ENCODE assay signal across 19 cellular contexts in the genomic region with DNA sequence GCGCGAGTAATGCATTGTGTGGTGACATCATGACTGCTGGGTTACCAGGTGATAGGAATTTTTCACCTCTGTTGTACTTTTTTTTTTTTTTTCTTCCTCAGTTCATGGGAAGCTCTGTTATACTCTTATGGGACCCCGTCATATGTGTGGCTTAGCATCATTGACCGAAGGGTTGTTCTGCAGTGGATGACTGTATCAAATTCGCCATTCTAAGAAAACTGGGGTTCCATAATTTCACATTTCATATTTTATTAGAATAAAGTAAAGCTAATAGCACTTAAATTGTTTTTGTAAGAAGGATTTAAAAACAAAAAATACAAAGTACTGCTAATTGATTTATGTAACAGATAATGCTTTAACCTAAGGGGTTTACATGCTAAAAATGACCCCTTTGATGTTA. TPM values are rescaled to one million over a fixed set of nuclear protein-coding genes. Genes with fewer than 3 reads are reported as not detected.
A peak's percentile ranks its signal among the peaks of the same experiment; 100 is the strongest.
DNase-seq lines count a peak whose midpoint lies in the region; ATAC-seq, FAIRE-seq and TF ChIP-seq lines count a peak whose summit lies in the region.
"Had no signal": no experiment of that assay in that cellular context is flagged by ENCODE, and none has a peak within 500 bp of the region (broad histone marks: within the 10 kb centered on the region; RNA-seq: fewer than 3 reads in every experiment).

No MANE protein-coding gene starts in this region.

- no peak for TF ChIP-seq POLR2A in K562 (conservative IDR thresholded peaks at IDR 0.05)

- no peak overlapping the region for H3K18ac ChIP-seq in mesendoderm (ENCODE audit: low read length)

- H3K4me2 ChIP-seq in K562 (ENCODE audit: insufficient read depth, low read length) (no peak overlapping the region), mesendoderm (ENCODE audit: low read length) (no peak overlapping the region)
- H3K4me2 ChIP-seq: GM23338 had no signal

- TF ChIP-seq RAD21 in K562 (CRISPR knock-in tag; conservative IDR thresholded peaks at IDR 0.05 in 1 of 2, IDR thresholded peaks at IDR 0.05 in 1 of 2), result no peak

- H3K9ac ChIP-seq in K562 (ENCODE audit: insufficient read depth in 1 of 2, low read depth in 2 of 2, low read length in 2 of 2), result no peak overlapping the region
- no peak overlapping the region for H3K9ac ChIP-seq in mesendoderm (ENCODE audit: low read length)

- POLR2A ChIA-PET in HEK293 (lab: Yijun Ruan, JAX), result no interaction called here
- POLR2A ChIA-PET in K562 (lab: Yijun Ruan, JAX), result no interaction called here

- H3K4me3 ChIP-seq in HEK293 (ENCODE audit: low read depth, low read length), result no peak overlapping the region
- no peak overlapping the region for H3K4me3 ChIP-seq in K562
- H3K4me3 ChIP-seq in mesendoderm (ENCODE audit: low read length), result no peak overlapping the region
- H3K4me3 ChIP-seq: GM12878, GM23338 had no signal

- H3K9me1 ChIP-seq in K562 (ENCODE audit: control insufficient read depth, insufficient read depth, low read length), result no peaks in the 10 kb centered on the region

- H3K4me1 Mint-ChIP-seq in chondrocyte (ENCODE audit: low read depth), result peaks cover 13% of the 10 kb centered on the region
- H3K4me1 Mint-ChIP-seq: GM23338, H9 had no signal

- H3K27ac ChIP-seq in HEK293 (ENCODE audit: extremely low read depth, low read depth, low read length) (no peak overlapping the region), K562 (ENCODE audit: extremely low read depth, low read depth, low read length) (no peak overlapping the region), mesendoderm (ENCODE audit: low read depth, low read length) (no peak overlapping the region)

- H4K20me1 ChIP-seq in K562 (replicated peaks; ENCODE audit: control insufficient read depth, insufficient read depth, low read length), result no peaks in the 10 kb centered on the region

- H3K36me3 ChIP-seq in HEK293 (ENCODE audit: control insufficient read depth in 2 of 2, insufficient read depth in 1 of 2, low read length in 2 of 2) (peaks cover 53 to 76% of the 10 kb centered on the region in 2 experiments), K562 (ENCODE audit: control insufficient read depth, insufficient read depth, low read length) (peaks cover 55% of the 10 kb centered on the region), mesendoderm (ENCODE audit: control insufficient read depth, insufficient read depth, low read length) (no peaks in the 10 kb centered on the region)

- DNase-seq in K562 (ENCODE audit: extremely low read depth in 1 of 4, low spot score in 3 of 4), result no peak
- DNase-seq in mesendoderm, result peak; percentile 43
- DNase-seq in chondrocyte (ENCODE audit: low spot score), result no peak
- no peak for DNase-seq in activated CD4-positive, CD25-positive, alpha-beta regulatory T cell (lab: John Stamatoyannopoulos, UW)
- DNase-seq: C1 segment of cervical spinal cord; Calu3; CD4-positive, alpha-beta memory T cell; COR-L47; DMS153; DND-41; GDM1; H9; HFFc6 had no signal

- WGBS in K562 (ENCODE audit: insufficient coverage, low coverage, missing lambda C conversion rate), result 100% methylated on average over 5 of the region's 5 CpGs
- no CpG with 5 or more reads among the region's 5 CpGs for WGBS in mesendoderm (ENCODE audit: extremely low coverage, insufficient coverage, low lambda C conversion rate)

- H3K27me3 Mint-ChIP-seq in chondrocyte (ENCODE audit: low read depth), result no peaks in the 10 kb centered on the region
- H3K27me3 Mint-ChIP-seq: CD4-positive, alpha-beta memory T cell had no signal

- H2BK120ac ChIP-seq in mesendoderm (ENCODE audit: low read depth, low read length), result no peak overlapping the region

- in situ Hi-C loops in K562 (cut with MboI), result no loop called here

- intact Hi-C loops in K562 (cut with micrococcal nuclease), result no loop called here

- H3K23ac ChIP-seq in mesendoderm (ENCODE audit: low read length), result no peak overlapping the region

- H3K9me3 ChIP-seq in HEK293 (ENCODE audit: control insufficient read depth, insufficient read depth, low read depth, low read length) (no peaks in the 10 kb centered on the region), K562 (replicated peaks; ENCODE audit: control insufficient read depth, insufficient read depth, low read depth, low read length) (peaks cover 11% of the 10 kb centered on the region)

- no peak overlapping the region for H3K4me3 Mint-ChIP-seq in chondrocyte (ENCODE audit: unreplicated experiment)
- H3K4me3 Mint-ChIP-seq: CD4-positive, alpha-beta memory T cell; GM23338; H9; HFFc6 had no signal

- H3K79me2 ChIP-seq in K562 (ENCODE audit: control insufficient read depth, insufficient read depth, low read length) (no peaks in the 10 kb centered on the region), mesendoderm (ENCODE audit: control insufficient read depth, insufficient read depth, low read length) (no peaks in the 10 kb centered on the region)

- H3K79me1 ChIP-seq in mesendoderm (ENCODE audit: low read length), result no peaks in the 10 kb centered on the region

- TF ChIP-seq CTCF in HEK293 (tag by site-specific recombination; IDR thresholded peaks at IDR 0.05), result no peak
- TF ChIP-seq CTCF in K562 (IDR thresholded peaks at IDR 0.05 in 2 of 3, conservative IDR thresholded peaks at IDR 0.05 in 1 of 3; ENCODE audit: insufficient read depth in 2 of 3, low read depth in 1 of 3, low read length in 3 of 3), result no peak
- TF ChIP-seq CTCF in chondrocyte (IDR thresholded peaks at IDR 0.05), result no peak

- no peak for ATAC-seq in K562
- ATAC-seq in GM21619 (IDR thresholded peaks at IDR 0.05; ENCODE audit: unreplicated experiment), result no peak
- ATAC-seq: GM12878, GM23338, HCT116 had no signal

- no peak overlapping the region for H3K56ac ChIP-seq in mesendoderm (ENCODE audit: low read length)

- no peak for TF ChIP-seq EP300 in K562 (IDR thresholded peaks at IDR 0.05; ENCODE audit: low read length)

- no peak overlapping the region for H3K4ac ChIP-seq in mesendoderm (ENCODE audit: low read depth, low read length)

- no peak for FAIRE-seq in K562 (lab: Jason Lieb, UNC)
- FAIRE-seq: GM12878, GM19239 had no signal

- peaks cover 4% of the 10 kb centered on the region for H3K9me3 Mint-ChIP-seq in chondrocyte (ENCODE audit: low read depth)
- H3K9me3 Mint-ChIP-seq: HFFc6 had no signal

- no peak overlapping the region for H2AK5ac ChIP-seq in mesendoderm (ENCODE audit: low read length)

- CTCF ChIA-PET in HEK293 (lab: Yijun Ruan, JAX) (no interaction called here), K562 (lab: Yijun Ruan, JAX; ENCODE audit: low intra/inter-chr PET ratio) (no interaction called here)

- H2AFZ ChIP-seq in K562 (ENCODE audit: low read depth, low read length), result no peak overlapping the region
- H2AFZ ChIP-seq: GM23338 had no signal

- H2BK15ac ChIP-seq in mesendoderm (replicated peaks; ENCODE audit: low read depth), result no peak overlapping the region

- no peak overlapping the region for H4K8ac ChIP-seq in mesendoderm (ENCODE audit: low read depth, low read length)

- H2BK5ac ChIP-seq in mesendoderm (ENCODE audit: low read length), result no peak overlapping the region

- H3K36me3 Mint-ChIP-seq in chondrocyte (ENCODE audit: low read depth), result peaks cover 25% of the 10 kb centered on the region

- H3K27ac Mint-ChIP-seq in chondrocyte (ENCODE audit: unreplicated experiment), result no peak overlapping the region
- H3K27ac Mint-ChIP-seq: GM23338, H9, HFFc6 had no signal

- BruUV-seq in K562 (replicated peaks; lab: Mats Ljungman, UMichigan), result no TSS peak

- H3K4me1 ChIP-seq in HEK293 (ENCODE audit: control insufficient read depth, insufficient read depth, low read length), result no peaks in the 10 kb centered on the region
- H3K4me1 ChIP-seq in K562 (replicated peaks in 1 of 2; ENCODE audit: control insufficient read depth in 2 of 2, insufficient read depth in 2 of 2, low read length in 2 of 2), result no peaks in the 10 kb centered on the region
- no peaks in the 10 kb centered on the region for H3K4me1 ChIP-seq in mesendoderm (ENCODE audit: control insufficient read depth, low read depth, low read length)

- H3K27me3 ChIP-seq in K562 (ENCODE audit: control insufficient read depth in 2 of 2, insufficient read depth in 2 of 2, low read length in 2 of 2) (no peaks in the 10 kb centered on the region), mesendoderm (ENCODE audit: insufficient read depth, low read length, poor library complexity) (no peaks in the 10 kb centered on the region)

- H4K5ac ChIP-seq in mesendoderm (ENCODE audit: low read length), result no peak overlapping the region

TF ChIP-seq in HEK293, 187 proteins besides CTCF, POLR2A, EP300 and RAD21:
- TF ChIP-seq ZNF677 (tag by site-specific recombination; IDR thresholded peaks at IDR 0.05) (no peak), SETDB1 (IDR thresholded peaks at IDR 0.05; ENCODE audit: insufficient read length, low read length) (peak; percentile 44), KLF7 (tag by site-specific recombination; IDR thresholded peaks at IDR 0.05; ENCODE audit: borderline replicate concordance) (no peak)
TF ChIP-seq in HEK293: peak in this region for 1.

TF ChIP-seq in K562, 482 proteins besides CTCF, POLR2A, EP300 and RAD21 (continues in another document):
- no peak for TF ChIP-seq TAF7 (tag; IDR thresholded peaks at IDR 0.05)
- TF ChIP-seq ZNF507 (tag; conservative IDR thresholded peaks at IDR 0.05), result no peak
- TF ChIP-seq RBM14 (IDR thresholded peaks at IDR 0.05; ENCODE audit: borderline replicate concordance, insufficient read depth, low read depth, low read length), result no peak
- no peak for TF ChIP-seq HCFC1 (IDR thresholded peaks at IDR 0.05; ENCODE audit: low read depth, low read length)
- peak; percentile 91 for TF ChIP-seq ZNF445 (CRISPR knock-in tag; IDR thresholded peaks at IDR 0.05; ENCODE audit: low read depth)
- no peak for TF ChIP-seq TRIM28 (IDR thresholded peaks at IDR 0.05)

RNA-seq across cellular contexts. Expression of gene MRC2, which starts 32.0 kb away (rescaled TPM):
- total RNA-seq in K562 (2011; cell fraction: chromatin; rRNA removed; ENCODE audit: low replicate concordance), result 13.5 and 48.4 TPM in 2 replicates
- total RNA-seq in K562 (2011; cell fraction: nucleolus; rRNA removed), result 54.0 and 59.1 TPM in 2 replicates
- 25.0 and 27.9 TPM in 2 replicates for total RNA-seq in K562 (2011; cell fraction: nucleoplasm; rRNA removed)
- total RNA-seq in K562 (2014; rRNA removed), result 11.5 and 19.9 TPM in 2 replicates
- total RNA-seq in K562 (2014; rRNA removed; fragmentation: Illumina TruSeq; extraction: Trizol), result 2.7 and 4.1 TPM in 2 replicates
- total RNA-seq in K562 (2015; rRNA removed; fragmentation: Illumina TruSeq; extraction: Trizol), result 3.8 and 4.1 TPM in 2 replicates
- 10.8 and 11.0 TPM in 2 replicates for total RNA-seq in K562 (2021)
- polyA plus RNA-seq in K562 (2011; rRNA removed), result 9.0 and 9.2 TPM in 2 replicates
- polyA plus RNA-seq in K562 (2011; cell fraction: cytosol; rRNA removed), result 5.1 and 16.1 TPM in 2 replicates
- 26.9 and 53.0 TPM in 2 replicates for polyA plus RNA-seq in K562 (2011; cell fraction: nucleus; rRNA removed)
- 15.9 and 30.3 TPM in 2 replicates for polyA plus RNA-seq in K562 (2012)
- polyA plus RNA-seq in K562 (2014; fragmentation: Illumina TruSeq; extraction: Trizol), result 6.6 and 9.7 TPM in 2 replicates
- under 1 TPM; 0.28 to 0.34 TPM for polyA plus RNA-seq in K562 (2014; fragmentation: Nextera tagmentation; extraction: Ambion mirVana)
- polyA plus RNA-seq in K562 (2014; rRNA removed), result 8.1 and 11.3 TPM in 2 replicates
- 2.5 and 7.6 TPM in 2 replicates for polyA minus RNA-seq in K562 (2011; rRNA and poly(A)+ RNA removed)
- polyA minus RNA-seq in K562 (2011; cell fraction: cytosol; rRNA and poly(A)+ RNA removed), result 7.0 and 7.5 TPM in 2 replicates
- polyA minus RNA-seq in K562 (2011; cell fraction: nucleus; rRNA and poly(A)+ RNA removed), result 11.7 and 12.7 TPM in 2 replicates
- 17.2 TPM for polyA plus RNA-seq in mesendoderm (2013, experiment 1 of 2)
- 17.4 TPM for polyA plus RNA-seq in mesendoderm (2013, experiment 2 of 2)
- 347 to 378 TPM (median 353 TPM) in 3 replicates for total RNA-seq in chondrocyte

Comparison
In these comparisons a context has a peak if more than half of its experiments do, and no peak if none do; other contexts are left out.
1. Of the 44 proteins assayed by ChIP-seq in both K562 and HEK293: peak only in K562: none; only in HEK293: SETDB1; in both: none; in neither: 43.